ENCODE assay signal across 16 cellular contexts in the genomic region with DNA sequence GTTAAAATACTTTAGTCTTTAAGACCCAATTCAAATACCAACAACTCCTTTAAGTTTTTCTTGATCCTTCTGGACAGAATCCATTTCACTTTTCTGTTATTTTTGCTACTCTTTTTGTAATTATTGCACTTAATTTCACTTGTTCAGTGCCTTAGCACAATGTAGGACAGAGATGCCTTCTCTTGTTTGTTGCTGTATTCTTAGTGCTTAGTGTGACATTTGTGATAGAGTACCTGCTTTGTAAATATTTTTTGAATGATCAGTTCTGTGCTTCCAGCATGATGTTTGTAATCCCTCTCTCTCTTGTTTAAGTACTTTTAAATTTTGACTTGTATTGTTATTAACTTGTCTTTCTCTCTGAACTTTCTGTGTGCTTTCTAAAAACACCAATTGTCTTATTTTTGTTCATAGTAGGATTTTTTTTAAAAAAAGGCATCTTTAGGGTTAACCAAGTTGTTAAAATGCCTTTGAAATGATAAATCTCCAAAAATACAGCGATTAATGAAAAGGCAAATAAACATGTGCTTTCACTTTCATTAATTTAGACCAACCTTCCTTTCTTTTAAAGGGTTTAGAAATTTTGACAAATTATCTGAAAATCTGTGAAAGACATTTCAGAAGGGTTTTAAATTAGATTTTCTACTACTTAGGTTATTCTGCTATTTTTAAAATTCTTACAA. TPM values are rescaled to one million over a fixed set of nuclear protein-coding genes. Genes with fewer than 3 reads are reported as not detected.
DNase-seq lines count a peak whose midpoint lies in the region; ATAC-seq and TF ChIP-seq lines count a peak whose summit lies in the region.
"Had no signal": no experiment of that assay in that cellular context is flagged by ENCODE, and none has a peak within 500 bp of the region (broad histone marks: within the 10 kb centered on the region; RNA-seq: fewer than 3 reads in every experiment).

No MANE protein-coding gene starts in this region.

- peaks cover 28% of the 10 kb centered on the region for H3K36me3 Mint-ChIP-seq in activated CD4-positive, alpha-beta T cell treated with anti-CD3 and anti-CD28 coated beads, Interleukin-2, amount 10 ng/mL, durations not matched to agents 7 days and 5 days (ENCODE audit: low read depth)
- H3K36me3 Mint-ChIP-seq in activated CD4-positive, alpha-beta T cell treated with anti-CD3 and anti-CD28 coated beads, Interleukin-2, amount 10 ng/mL, durations not matched to agents 24 days and 14 days (ENCODE audit: low read depth) = peaks cover 30% of the 10 kb centered on the region
- peaks cover 22% of the 10 kb centered on the region for H3K36me3 Mint-ChIP-seq in progenitor cell of endocrine pancreas (ENCODE audit: insufficient read depth)

- H3K4me3 Mint-ChIP-seq in activated CD4-positive, alpha-beta T cell treated with anti-CD3 and anti-CD28 coated beads, Interleukin-2, amount 10 ng/mL, durations not matched to agents 7 days and 5 days = peak overlapping the region; percentile 28
- H3K4me3 Mint-ChIP-seq in activated CD4-positive, alpha-beta T cell treated with anti-CD3 and anti-CD28 coated beads, Interleukin-2, amount 10 ng/mL, durations not matched to agents 24 days and 14 days = no peak overlapping the region
- no peak overlapping the region for H3K4me3 Mint-ChIP-seq in progenitor cell of endocrine pancreas (ENCODE audit: low read depth)
- H3K4me3 Mint-ChIP-seq: nephron; stimulated activated naive B cell treated with anti-CD40 and anti-IgM and Interleukin-4, amounts not matched to agents 10 μg/mL and 1 μg/mL and 100 μg/mL, for 72 hours had no signal

- peaks cover 25% of the 10 kb centered on the region; the same call in 1 of the 2 replicates for H3K79me2 ChIP-seq in Loucy (ENCODE audit: insufficient read depth, low read length)

- no peak for TF ChIP-seq CTCF in Loucy (conservative IDR thresholded peaks at IDR 0.05; ENCODE audit: low read length)
- no peak for TF ChIP-seq CTCF in progenitor cell of endocrine pancreas (IDR thresholded peaks at IDR 0.05; ENCODE audit: unreplicated experiment)
- TF ChIP-seq CTCF in prostate gland (IDR thresholded peaks at IDR 0.05) = no peak

- no peak for DNase-seq in activated CD4-positive, alpha-beta T cell treated with anti-CD3 and anti-CD28 coated beads, Interleukin-2, amount 10 ng/mL, durations not matched to agents 7 days and 5 days
- DNase-seq in activated CD4-positive, alpha-beta T cell treated with anti-CD3 and anti-CD28 coated beads, Interleukin-2, amount 10 ng/mL, durations not matched to agents 24 days and 14 days = no peak
- no peak for DNase-seq in progenitor cell of endocrine pancreas (ENCODE audit: low spot score, unreplicated experiment)
- no peak for DNase-seq in iPS-NIHi7 (ENCODE audit: extremely low spot score)
- DNase-seq in prostate gland (ENCODE audit: low spot score) = no peak
- DNase-seq: activated CD4-positive, alpha-beta T cell treated with anti-CD3 and anti-CD28 coated beads for 48 hours; C1 segment of cervical spinal cord; PC-9; SJCRH30; stimulated activated naive B cell treated with anti-CD40 and anti-IgM and Interleukin-4, amounts not matched to agents 10 μg/mL and 1 μg/mL and 100 μg/mL, for 72 hours had no signal

- H3K9me2 ChIP-seq in Loucy (replicated peaks; ENCODE audit: low read depth, low read length) = no peaks in the 10 kb centered on the region

- H3K4me2 ChIP-seq in Loucy (ENCODE audit: low read depth, low read length, poor library complexity, severe bottlenecking) = peak overlapping the region; percentile 8
- H3K4me2 ChIP-seq: PC-9 had no signal

- intact Hi-C loops in activated CD4-positive, alpha-beta T cell treated with anti-CD3 and anti-CD28 coated beads, Interleukin-2, amount 10 ng/mL, durations not matched to agents 24 days and 14 days (cut with micrococcal nuclease) = no loop called here
- intact Hi-C loops in prostate gland (cut with DNase I) = no loop called here

- POLR2A ChIA-PET in activated CD4-positive, alpha-beta T cell treated with anti-CD3 and anti-CD28 coated beads, Interleukin-2, amount 10 ng/mL, durations not matched to agents 7 days and 5 days (lab: Charles Lee) = no interaction called here

- H3K4me3 ChIP-seq in Loucy (ENCODE audit: low read length, poor library complexity, severe bottlenecking) (no peak overlapping the region), endocrine pancreas (ENCODE audit: control insufficient read depth, insufficient read depth, low read length) (peak overlapping the region; percentile 81), prostate gland (no peak overlapping the region)
- H3K4me3 ChIP-seq: cardiac muscle cell, PC-9, SJCRH30, tibial nerve had no signal

- no peak overlapping the region for H3K9ac ChIP-seq in Loucy (ENCODE audit: low read depth, low read length, poor library complexity, severe bottlenecking)
- no peak overlapping the region for H3K9ac ChIP-seq in endocrine pancreas (ENCODE audit: control insufficient read depth, insufficient read depth, low read length)

- no peak for ATAC-seq in HG02884 (IDR thresholded peaks at IDR 0.05; ENCODE audit: unreplicated experiment)
- ATAC-seq: stimulated activated naive B cell treated with anti-CD40 and anti-IgM and Interleukin-4, amounts not matched to agents 10 μg/mL and 1 μg/mL and 100 μg/mL, for 72 hours had no signal

- H3K36me3 ChIP-seq in Loucy (ENCODE audit: insufficient read depth, low read length) = peaks cover 12% of the 10 kb centered on the region; the same call in 1 of the 2 replicates
- no peaks in the 10 kb centered on the region for H3K36me3 ChIP-seq in endocrine pancreas (ENCODE audit: control insufficient read depth, insufficient read depth, low read length)
- no peaks in the 10 kb centered on the region for H3K36me3 ChIP-seq in prostate gland

- H3K9me3 ChIP-seq in Loucy (ENCODE audit: insufficient read depth, low read depth, low read length) (no peaks in the 10 kb centered on the region), endocrine pancreas (ENCODE audit: control insufficient read depth, low read length) (no peaks in the 10 kb centered on the region), prostate gland (no peaks in the 10 kb centered on the region)
- H3K9me3 ChIP-seq: SJCRH30, tibial nerve had no signal

- 13% methylated on average over 1 of the region's 1 CpG for WGBS in prostate gland

- TF ChIP-seq POLR2A in prostate gland (IDR thresholded peaks at IDR 0.05) = no peak

- no peak overlapping the region for H3K27ac Mint-ChIP-seq in activated CD4-positive, alpha-beta T cell treated with anti-CD3 and anti-CD28 coated beads, Interleukin-2, amount 10 ng/mL, durations not matched to agents 7 days and 5 days
- no peak overlapping the region for H3K27ac Mint-ChIP-seq in activated CD4-positive, alpha-beta T cell treated with anti-CD3 and anti-CD28 coated beads, Interleukin-2, amount 10 ng/mL, durations not matched to agents 24 days and 14 days
- H3K27ac Mint-ChIP-seq in progenitor cell of endocrine pancreas = peak overlapping the region; percentile 73
- H3K27ac Mint-ChIP-seq: nephron; stimulated activated naive B cell treated with anti-CD40 and anti-IgM and Interleukin-4, amounts not matched to agents 10 μg/mL and 1 μg/mL and 100 μg/mL, for 72 hours had no signal

- CTCF ChIA-PET in activated CD4-positive, alpha-beta T cell treated with anti-CD3 and anti-CD28 coated beads, Interleukin-2, amount 10 ng/mL, durations not matched to agents 7 days and 5 days (lab: Charles Lee) = interaction anchor here (0.7 kb wide), 1 partner anchor 120 kb away, joined by 5 read pairs; no protein-coding TSS in a partner anchor

- H3K4me1 ChIP-seq in Loucy (ENCODE audit: insufficient read depth, low read length, poor library complexity, severe bottlenecking) (peaks cover 13% of the 10 kb centered on the region), endocrine pancreas (ENCODE audit: control insufficient read depth, insufficient read depth, low read length) (peaks cover 13% of the 10 kb centered on the region), prostate gland (replicated peaks) (no peaks in the 10 kb centered on the region)
- H3K4me1 ChIP-seq: SJCRH30 had no signal

- no peak overlapping the region for H2AFZ ChIP-seq in Loucy (ENCODE audit: low read length)
- H2AFZ ChIP-seq: PC-9 had no signal

- peaks cover 14% of the 10 kb centered on the region for H3K4me1 Mint-ChIP-seq in activated CD4-positive, alpha-beta T cell treated with anti-CD3 and anti-CD28 coated beads, Interleukin-2, amount 10 ng/mL, durations not matched to agents 7 days and 5 days
- H3K4me1 Mint-ChIP-seq in activated CD4-positive, alpha-beta T cell treated with anti-CD3 and anti-CD28 coated beads, Interleukin-2, amount 10 ng/mL, durations not matched to agents 24 days and 14 days = peaks cover 7% of the 10 kb centered on the region
- peaks cover 17% of the 10 kb centered on the region for H3K4me1 Mint-ChIP-seq in progenitor cell of endocrine pancreas (ENCODE audit: low read depth)
- H3K4me1 Mint-ChIP-seq: nephron had no signal

- H4K20me1 ChIP-seq in Loucy (ENCODE audit: insufficient read depth, low read length, poor library complexity, severe bottlenecking) = peaks cover 8% of the 10 kb centered on the region

- no peaks in the 10 kb centered on the region for H3K9me3 Mint-ChIP-seq in activated CD4-positive, alpha-beta T cell treated with anti-CD3 and anti-CD28 coated beads, Interleukin-2, amount 10 ng/mL, durations not matched to agents 7 days and 5 days
- H3K9me3 Mint-ChIP-seq in activated CD4-positive, alpha-beta T cell treated with anti-CD3 and anti-CD28 coated beads, Interleukin-2, amount 10 ng/mL, durations not matched to agents 24 days and 14 days = no peaks in the 10 kb centered on the region
- no peaks in the 10 kb centered on the region for H3K9me3 Mint-ChIP-seq in progenitor cell of endocrine pancreas (ENCODE audit: low read depth)
- H3K9me3 Mint-ChIP-seq: nephron; stimulated activated naive B cell treated with anti-CD40 and anti-IgM and Interleukin-4, amounts not matched to agents 10 μg/mL and 1 μg/mL and 100 μg/mL, for 72 hours had no signal

- no peak overlapping the region for H3K27ac ChIP-seq in prostate gland
- H3K27ac ChIP-seq: cardiac muscle cell, PC-9, SJCRH30, tibial nerve had no signal

- no peaks in the 10 kb centered on the region for H3K27me3 ChIP-seq in Loucy (ENCODE audit: insufficient read depth, low read length, poor library complexity, severe bottlenecking)
- no peaks in the 10 kb centered on the region for H3K27me3 ChIP-seq in endocrine pancreas (ENCODE audit: control insufficient read depth, insufficient read depth, low read length)
- H3K27me3 ChIP-seq in prostate gland (replicated peaks; ENCODE audit: insufficient read depth) = no peaks in the 10 kb centered on the region
- H3K27me3 ChIP-seq: cardiac muscle cell, SJCRH30, tibial nerve had no signal

- no peaks in the 10 kb centered on the region for H3F3A ChIP-seq in Loucy (ENCODE audit: low read depth)

- no peaks in the 10 kb centered on the region for H3K27me3 Mint-ChIP-seq in activated CD4-positive, alpha-beta T cell treated with anti-CD3 and anti-CD28 coated beads, Interleukin-2, amount 10 ng/mL, durations not matched to agents 7 days and 5 days
- H3K27me3 Mint-ChIP-seq in activated CD4-positive, alpha-beta T cell treated with anti-CD3 and anti-CD28 coated beads, Interleukin-2, amount 10 ng/mL, durations not matched to agents 24 days and 14 days = no peaks in the 10 kb centered on the region
- no peaks in the 10 kb centered on the region for H3K27me3 Mint-ChIP-seq in progenitor cell of endocrine pancreas
- H3K27me3 Mint-ChIP-seq: stimulated activated naive B cell treated with anti-CD40 and anti-IgM and Interleukin-4, amounts not matched to agents 10 μg/mL and 1 μg/mL and 100 μg/mL, for 72 hours had no signal

RNA-seq across cellular contexts. Expression of gene NAA30, which starts 11.9 kb away (rescaled TPM):
- 10 to 100 TPM; 16.3 to 18.2 TPM for total RNA-seq in activated CD4-positive, alpha-beta T cell treated with anti-CD3 and anti-CD28 coated beads, Interleukin-2, amount 10 ng/mL, durations not matched to agents 7 days and 5 days
- total RNA-seq in activated CD4-positive, alpha-beta T cell treated with anti-CD3 and anti-CD28 coated beads, Interleukin-2, amount 10 ng/mL, durations not matched to agents 24 days and 14 days = 20.4 and 20.7 TPM in 2 replicates
- 21.4 and 24.2 TPM in 2 replicates for total RNA-seq in progenitor cell of endocrine pancreas
- 10 to 100 TPM; 13.7 to 27.5 TPM for total RNA-seq in prostate gland
